ENCODE assay signal across 13 cellular contexts in the genomic region with DNA sequence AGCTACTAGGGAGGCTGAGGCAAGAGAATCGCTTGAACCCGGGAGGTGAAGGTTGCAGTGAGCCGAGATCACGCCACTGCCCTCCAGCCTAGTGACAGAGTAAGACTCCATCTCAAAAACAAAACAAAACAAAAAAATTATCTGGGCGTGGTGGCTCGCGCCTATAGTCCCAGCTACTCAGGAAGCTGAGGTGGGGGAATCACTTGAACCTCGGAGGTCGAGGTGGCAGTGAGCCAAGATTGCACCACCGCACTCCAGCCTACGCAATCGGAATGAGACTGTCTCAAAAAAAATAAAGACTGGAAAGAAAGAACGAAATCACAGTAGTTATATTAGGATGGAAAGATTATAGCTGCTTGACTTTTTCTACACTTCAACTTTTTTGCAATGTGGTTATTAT. TPM values are rescaled to one million over a fixed set of nuclear protein-coding genes. Genes with fewer than 3 reads are reported as not detected.
DNase-seq lines count a peak whose midpoint lies in the region; ATAC-seq and FAIRE-seq lines count a peak whose summit lies in the region.
"Had no signal": no experiment of that assay in that cellular context is flagged by ENCODE, and none has a peak within 500 bp of the region (broad histone marks: within the 10 kb centered on the region; RNA-seq: fewer than 3 reads in every experiment).

No MANE protein-coding gene starts in this region.

- FAIRE-seq in HTR-8/SVneo (lab: Jason Lieb, UNC): no peak

- peak; percentile 69 for ATAC-seq in activated CD8-positive, alpha-beta memory T cell treated with anti-CD3 and anti-CD28 coated beads, Interleukin-2, amount 10 ng/mL, durations not matched to agents 7 days and 5 days
- ATAC-seq in central memory CD8-positive, alpha-beta T cell (replicated peaks; ENCODE audit: extremely low read depth, poor library complexity, severe bottlenecking): peak; percentile 93
- no peak for ATAC-seq in HG03039 (IDR thresholded peaks at IDR 0.05; ENCODE audit: unreplicated experiment)
- ATAC-seq: heart left ventricle had no signal

- H3K4me3 Mint-ChIP-seq in T-helper 1 cell treated with Interleukin-12 subunit alpha and Interleukin-12 subunit beta and Interleukin-4 antibody, amounts not matched to agents 30 μg/mL and 1 μg/mL, for 36 hours: peak overlapping the region; percentile 50
- H3K4me3 Mint-ChIP-seq in activated CD8-positive, alpha-beta memory T cell treated with anti-CD3 and anti-CD28 coated beads, Interleukin-2, amount 10 ng/mL, durations not matched to agents 7 days and 5 days: no peak overlapping the region
- peak overlapping the region; percentile 55 for H3K4me3 Mint-ChIP-seq in central memory CD8-positive, alpha-beta T cell
- H3K4me3 Mint-ChIP-seq: activated B cell treated with CpG ODN at 0.5 μM for 24 hours had no signal

- H3K27ac Mint-ChIP-seq in T-helper 1 cell treated with Interleukin-12 subunit alpha and Interleukin-12 subunit beta and Interleukin-4 antibody, amounts not matched to agents 30 μg/mL and 1 μg/mL, for 36 hours: peak overlapping the region; percentile 75
- peak overlapping the region; percentile 74 for H3K27ac Mint-ChIP-seq in activated CD8-positive, alpha-beta memory T cell treated with anti-CD3 and anti-CD28 coated beads, Interleukin-2, amount 10 ng/mL, durations not matched to agents 7 days and 5 days
- peak overlapping the region; percentile 85 for H3K27ac Mint-ChIP-seq in central memory CD8-positive, alpha-beta T cell (ENCODE audit: low read depth)
- H3K27ac Mint-ChIP-seq: activated B cell treated with CpG ODN at 0.5 μM for 24 hours had no signal

- H3K4me1 Mint-ChIP-seq in T-helper 1 cell treated with Interleukin-12 subunit alpha and Interleukin-12 subunit beta and Interleukin-4 antibody, amounts not matched to agents 30 μg/mL and 1 μg/mL, for 36 hours (ENCODE audit: low read depth): peaks cover 31% of the 10 kb centered on the region
- H3K4me1 Mint-ChIP-seq in activated CD8-positive, alpha-beta memory T cell treated with anti-CD3 and anti-CD28 coated beads, Interleukin-2, amount 10 ng/mL, durations not matched to agents 7 days and 5 days: peaks cover 28% of the 10 kb centered on the region
- peaks cover 33% of the 10 kb centered on the region for H3K4me1 Mint-ChIP-seq in central memory CD8-positive, alpha-beta T cell
- H3K4me1 Mint-ChIP-seq: activated B cell treated with CpG ODN at 0.5 μM for 24 hours had no signal

- peak; percentile 74 for DNase-seq in activated CD8-positive, alpha-beta memory T cell treated with anti-CD3 and anti-CD28 coated beads, Interleukin-2, amount 10 ng/mL, durations not matched to agents 7 days and 5 days
- DNase-seq in central memory CD8-positive, alpha-beta T cell (ENCODE audit: low spot score in 2 of 2): peak; percentile 59 to 72
- peak; percentile 40 for DNase-seq in stimulated activated CD8-positive, alpha-beta memory T cell treated with anti-CD3 and anti-CD28 coated beads, Interleukin-4, amount 100 ng/mL, for 24 hours (ENCODE audit: low read depth)
- DNase-seq in HTR-8/SVneo (ENCODE audit: insufficient read length, low spot score) (no peak), kidney tubule cell (ENCODE audit: low spot score) (no peak)
- DNase-seq: activated B cell treated with CpG ODN at 0.5 μM for 24 hours, heart left ventricle, NCI-H1048, NCI-H510A treated with DMSO at 0.1 percent for 48 hours, occipital lobe had no signal

- H3K27me3 Mint-ChIP-seq in T-helper 1 cell treated with Interleukin-12 subunit alpha and Interleukin-12 subunit beta and Interleukin-4 antibody, amounts not matched to agents 30 μg/mL and 1 μg/mL, for 36 hours (ENCODE audit: low read depth): no peaks in the 10 kb centered on the region
- no peaks in the 10 kb centered on the region for H3K27me3 Mint-ChIP-seq in activated CD8-positive, alpha-beta memory T cell treated with anti-CD3 and anti-CD28 coated beads, Interleukin-2, amount 10 ng/mL, durations not matched to agents 7 days and 5 days
- H3K27me3 Mint-ChIP-seq in central memory CD8-positive, alpha-beta T cell: no peaks in the 10 kb centered on the region
- H3K27me3 Mint-ChIP-seq: activated B cell treated with CpG ODN at 0.5 μM for 24 hours had no signal

- peaks cover 41% of the 10 kb centered on the region for H3K36me3 Mint-ChIP-seq in T-helper 1 cell treated with Interleukin-12 subunit alpha and Interleukin-12 subunit beta and Interleukin-4 antibody, amounts not matched to agents 30 μg/mL and 1 μg/mL, for 36 hours (ENCODE audit: low read depth)
- peaks cover 50% of the 10 kb centered on the region for H3K36me3 Mint-ChIP-seq in activated CD8-positive, alpha-beta memory T cell treated with anti-CD3 and anti-CD28 coated beads, Interleukin-2, amount 10 ng/mL, durations not matched to agents 7 days and 5 days
- peaks cover 34% of the 10 kb centered on the region for H3K36me3 Mint-ChIP-seq in central memory CD8-positive, alpha-beta T cell (ENCODE audit: insufficient read depth)

- CTCF ChIA-PET in activated CD8-positive, alpha-beta memory T cell treated with anti-CD3 and anti-CD28 coated beads, Interleukin-2, amount 10 ng/mL, durations not matched to agents 7 days and 5 days (lab: Charles Lee): interaction anchor here (0.8 to 2.0 kb wide), 8 partner anchors 11 to 655 kb away, joined by 3 to 9 read pairs (median 3); no protein-coding TSS in a partner anchor

- no peaks in the 10 kb centered on the region for H3K9me3 Mint-ChIP-seq in T-helper 1 cell treated with Interleukin-12 subunit alpha and Interleukin-12 subunit beta and Interleukin-4 antibody, amounts not matched to agents 30 μg/mL and 1 μg/mL, for 36 hours
- no peaks in the 10 kb centered on the region for H3K9me3 Mint-ChIP-seq in activated CD8-positive, alpha-beta memory T cell treated with anti-CD3 and anti-CD28 coated beads, Interleukin-2, amount 10 ng/mL, durations not matched to agents 7 days and 5 days (ENCODE audit: low read depth)
- H3K9me3 Mint-ChIP-seq in central memory CD8-positive, alpha-beta T cell: no peaks in the 10 kb centered on the region
- H3K9me3 Mint-ChIP-seq: activated B cell treated with CpG ODN at 0.5 μM for 24 hours had no signal

RNA-seq across cellular contexts. Expression of gene COG1, which starts 18.9 kb away (rescaled TPM):
- 10 to 100 TPM; 26.6 to 33.9 TPM for total RNA-seq in activated CD8-positive, alpha-beta memory T cell treated with anti-CD3 and anti-CD28 coated beads, Interleukin-2, amount 10 ng/mL, durations not matched to agents 7 days and 5 days

RNA-seq across cellular contexts. Expression of gene SSTR2, which starts 46.9 kb away (rescaled TPM):
- total RNA-seq in activated CD8-positive, alpha-beta memory T cell treated with anti-CD3 and anti-CD28 coated beads, Interleukin-2, amount 10 ng/mL, durations not matched to agents 7 days and 5 days: under 1 TPM in 1 of 2 experiments, not detected in 1; 0.40 TPM

RNA-seq across cellular contexts. Expression of gene CPSF4L, which starts 49.9 kb away (rescaled TPM):
- total RNA-seq in activated CD8-positive, alpha-beta memory T cell treated with anti-CD3 and anti-CD28 coated beads, Interleukin-2, amount 10 ng/mL, durations not matched to agents 7 days and 5 days: not detected
- total RNA-seq: activated B cell treated with CpG ODN at 0.5 μM for 24 hours, heart left ventricle, lung, occipital lobe had no signal

Comparison
In these comparisons a context has a peak if more than half of its experiments do, and no peak if none do; other contexts are left out.
1. DNase-seq: peak in activated CD8-positive, alpha-beta memory T cell treated with anti-CD3 and anti-CD28 coated beads, Interleukin-2, amount 10 ng/mL, durations not matched to agents 7 days and 5 days (single experiment), central memory CD8-positive, alpha-beta T cell (2 of 2) and stimulated activated CD8-positive, alpha-beta memory T cell treated with anti-CD3 and anti-CD28 coated beads, Interleukin-4, amount 100 ng/mL, for 24 hours (single experiment); none in HTR-8/SVneo (single experiment) and kidney tubule cell (single experiment).
2. Peak in every context shown above with its lines, with median percentiles within 50 percentile points of each other: H3K27ac Mint-ChIP-seq.